In genomic region chr12:5637698-5638097, GRCh38 we compare ENCODE assay signal across 37 cellular contexts.
"Had no signal": no experiment of that assay in that cellular context is flagged by ENCODE, and none has a peak within 500 bp of the region (broad histone marks: within the 10 kb centered on the region; RNA-seq: fewer than 3 reads in every experiment).

No MANE protein-coding gene starts in this region.

- H3K9me3 ChIP-seq: adrenal gland, body of pancreas, breast epithelium had no signal

- DNase-seq: activated B cell treated with CpG ODN at 0.5 μM for 24 hours; activated CD4-positive, alpha-beta memory T cell treated with anti-CD3 and anti-CD28 coated beads for 36 hours; activated CD4-positive, alpha-beta T cell treated with anti-CD3 and anti-CD28 coated beads for 4 hours; activated CD4-positive, alpha-beta T cell treated with anti-CD3 and anti-CD28 coated beads, Interleukin-2, amount 10 ng/mL, durations not matched to agents 24 days and 14 days; activated CD4-positive, alpha-beta T cell treated with anti-CD3 and anti-CD28 coated beads, Interleukin-2, amount 50 U/mL, for 1 hour; activated CD4-positive, alpha-beta T cell treated with anti-CD3 and anti-CD28 coated beads, Interleukin-2, amount 50 U/mL, for 4 hours; activated CD4-positive, CD25-positive, alpha-beta regulatory T cell treated with anti-CD3 and anti-CD28 coated beads, Interleukin-2, amount 50 U/mL, for 72 hours; activated CD8-positive, alpha-beta memory T cell treated with anti-CD3 and anti-CD28 coated beads, Interleukin-2, amount 50 U/mL, for 4 hours; activated CD8-positive, alpha-beta T cell treated with anti-CD3 and anti-CD28 coated beads for 36 hours; activated effector memory CD4-positive, alpha-beta T cell treated with anti-CD3 and anti-CD28 coated beads, Interleukin-2, amount 50 U/mL, for 16 hours; activated gamma-delta T cell treated with Interleukin-2 at 50 U/mL for 16 hours; activated naive CD4-positive, alpha-beta T cell; activated naive CD4-positive, alpha-beta T cell treated with anti-CD3 and anti-CD28 coated beads for 36 hours; activated naive CD4-positive, alpha-beta T cell treated with anti-CD3 and anti-CD28 coated beads, Interleukin-2, amount 50 U/mL, for 16 hours; activated naive CD8-positive, alpha-beta T cell treated with anti-CD3 and anti-CD28 coated beads for 36 hours; activated T-cell treated with anti-CD3 and anti-CD28 coated beads for 4 hours; activated T-cell treated with anti-CD3 and anti-CD28 coated beads, Interleukin-2, amount 50 U/mL, for 1 hour; activated T-cell treated with anti-CD3 and anti-CD28 coated beads, Interleukin-2, amount 50 U/mL, for 4 hours; activated T-cell treated with anti-CD3 and anti-CD28 coated beads, Interleukin-2, amount 50 U/mL, for 72 hours; adrenal gland; amniotic stem cell; aorta; body of pancreas; brain microvascular endothelial cell; central memory CD4-positive, alpha-beta T cell; T-helper 1 cell; T-helper 2 cell; T-helper 9 cell had no signal

- FAIRE-seq: astrocyte, TTC549 had no signal

- H3K27me3 Mint-ChIP-seq: activated CD4-positive, alpha-beta memory T cell treated with anti-CD3 and anti-CD28 coated beads for 36 hours had no signal

- ATAC-seq: activated CD8-positive, alpha-beta T cell treated with anti-CD3 and anti-CD28 coated beads for 36 hours; activated naive CD4-positive, alpha-beta T cell treated with anti-CD3 and anti-CD28 coated beads, Interleukin-2, amount 50 U/mL, for 72 hours; activated T-cell treated with anti-CD3 and anti-CD28 coated beads, Interleukin-2, amount 50 U/mL, for 4 hours; activated T-cell treated with anti-CD3 and anti-CD28 coated beads, Interleukin-2, amount 50 U/mL, for 72 hours; activated T-helper 17 cell treated with anti-CD3 and anti-CD28 coated beads, Interleukin-2, amount 50 U/mL, for 72 hours; body of pancreas had no signal

- H3K36me3 ChIP-seq: adrenal gland, brain microvascular endothelial cell, breast epithelium had no signal

- H3K27ac ChIP-seq: adrenal gland, body of pancreas, brain microvascular endothelial cell, breast epithelium, VCaP had no signal

- H3K4me1 ChIP-seq: adrenal gland, body of pancreas, breast epithelium had no signal

- H3K36me3 Mint-ChIP-seq: activated CD4-positive, alpha-beta memory T cell treated with anti-CD3 and anti-CD28 coated beads for 36 hours; activated naive CD4-positive, alpha-beta T cell treated with anti-CD3 and anti-CD28 coated beads, Interleukin-2, amount 50 U/mL, for 72 hours; activated naive CD8-positive, alpha-beta T cell treated with anti-CD3 and anti-CD28 coated beads for 36 hours had no signal

- H3K4me3 ChIP-seq: adrenal gland, body of pancreas, breast epithelium had no signal

- H3K27me3 ChIP-seq: adrenal gland, body of pancreas, brain microvascular endothelial cell, breast epithelium had no signal

- H3K27ac Mint-ChIP-seq: activated B cell treated with CpG ODN at 0.5 μM for 24 hours; activated CD4-positive, alpha-beta memory T cell treated with anti-CD3 and anti-CD28 coated beads for 36 hours; activated CD4-positive, alpha-beta T cell treated with anti-CD3 and anti-CD28 coated beads, Interleukin-2, amount 10 ng/mL, durations not matched to agents 24 days and 14 days; activated CD8-positive, alpha-beta T cell treated with anti-CD3 and anti-CD28 coated beads for 36 hours; activated naive CD4-positive, alpha-beta T cell treated with anti-CD3 and anti-CD28 coated beads for 36 hours; activated naive CD4-positive, alpha-beta T cell treated with anti-CD3 and anti-CD28 coated beads, Interleukin-2, amount 50 U/mL, for 72 hours; activated naive CD8-positive, alpha-beta T cell treated with anti-CD3 and anti-CD28 coated beads for 36 hours; activated T-cell treated with anti-CD3 and anti-CD28 coated beads, Interleukin-2, amount 50 U/mL, for 72 hours; activated T-helper 1 cell treated with anti-CD3 and anti-CD28 coated beads, Interleukin-12 subunit alpha, Interleukin-12 subunit beta, Interleukin-2, Interleukin-4 antibody, amounts not matched to agents 30 ng/mL and 10 ng/mL and 1 ng/mL, durations not matched to agents 14 hours and 24 hours and 36 hours; activated T-helper 17 cell treated with anti-CD3 and anti-CD28 coated beads, Interleukin-2, amount 50 U/mL, for 72 hours; T-helper 1 cell treated with Interleukin-12 subunit alpha and Interleukin-12 subunit beta and Interleukin-4 antibody, amounts not matched to agents 30 μg/mL and 1 μg/mL, for 36 hours; T-helper 2 cell treated with Interferon-gamma antibody and Interleukin-4, amounts not matched to agents 5 μg/mL and 100 μg/mL, for 36 hours had no signal

- H3K4me3 Mint-ChIP-seq: activated B cell treated with CpG ODN at 0.5 μM for 24 hours; activated CD4-positive, alpha-beta memory T cell treated with anti-CD3 and anti-CD28 coated beads for 36 hours; activated CD4-positive, alpha-beta T cell treated with anti-CD3 and anti-CD28 coated beads, Interleukin-2, amount 10 ng/mL, durations not matched to agents 24 days and 14 days; activated CD8-positive, alpha-beta T cell treated with anti-CD3 and anti-CD28 coated beads for 36 hours; activated naive CD4-positive, alpha-beta T cell treated with anti-CD3 and anti-CD28 coated beads for 36 hours; activated naive CD8-positive, alpha-beta T cell treated with anti-CD3 and anti-CD28 coated beads for 36 hours; activated T-cell treated with anti-CD3 and anti-CD28 coated beads, Interleukin-2, amount 50 U/mL, for 4 hours; activated T-cell treated with anti-CD3 and anti-CD28 coated beads, Interleukin-2, amount 50 U/mL, for 72 hours; activated T-helper 1 cell treated with anti-CD3 and anti-CD28 coated beads, Interleukin-12 subunit alpha, Interleukin-12 subunit beta, Interleukin-2, Interleukin-4 antibody, amounts not matched to agents 30 ng/mL and 10 ng/mL and 1 ng/mL, durations not matched to agents 14 hours and 24 hours and 36 hours; activated T-helper 17 cell treated with anti-CD3 and anti-CD28 coated beads, Interleukin-2, amount 50 U/mL, for 72 hours; T-helper 1 cell treated with Interleukin-12 subunit alpha and Interleukin-12 subunit beta and Interleukin-4 antibody, amounts not matched to agents 30 μg/mL and 1 μg/mL, for 36 hours; T-helper 2 cell treated with Interferon-gamma antibody and Interleukin-4, amounts not matched to agents 5 μg/mL and 100 μg/mL, for 36 hours had no signal

- H3K9me3 Mint-ChIP-seq: activated B cell treated with CpG ODN at 0.5 μM for 24 hours; activated CD4-positive, alpha-beta memory T cell treated with anti-CD3 and anti-CD28 coated beads for 36 hours; activated CD4-positive, alpha-beta T cell treated with anti-CD3 and anti-CD28 coated beads, Interleukin-2, amount 10 ng/mL, durations not matched to agents 24 days and 14 days; activated CD8-positive, alpha-beta T cell treated with anti-CD3 and anti-CD28 coated beads for 36 hours; activated naive CD4-positive, alpha-beta T cell treated with anti-CD3 and anti-CD28 coated beads for 36 hours; activated naive CD4-positive, alpha-beta T cell treated with anti-CD3 and anti-CD28 coated beads, Interleukin-2, amount 50 U/mL, for 72 hours; activated naive CD8-positive, alpha-beta T cell treated with anti-CD3 and anti-CD28 coated beads for 36 hours; activated T-cell treated with anti-CD3 and anti-CD28 coated beads, Interleukin-2, amount 50 U/mL, for 4 hours; activated T-cell treated with anti-CD3 and anti-CD28 coated beads, Interleukin-2, amount 50 U/mL, for 72 hours; activated T-helper 1 cell treated with anti-CD3 and anti-CD28 coated beads, Interleukin-12 subunit alpha, Interleukin-12 subunit beta, Interleukin-2, Interleukin-4 antibody, amounts not matched to agents 30 ng/mL and 10 ng/mL and 1 ng/mL, durations not matched to agents 14 hours and 24 hours and 36 hours; activated T-helper 17 cell treated with anti-CD3 and anti-CD28 coated beads, Interleukin-2, amount 50 U/mL, for 72 hours; T-helper 1 cell treated with Interleukin-12 subunit alpha and Interleukin-12 subunit beta and Interleukin-4 antibody, amounts not matched to agents 30 μg/mL and 1 μg/mL, for 36 hours; T-helper 2 cell treated with Interferon-gamma antibody and Interleukin-4, amounts not matched to agents 5 μg/mL and 100 μg/mL, for 36 hours had no signal

- H3K4me1 Mint-ChIP-seq: activated B cell treated with CpG ODN at 0.5 μM for 24 hours; activated CD4-positive, alpha-beta T cell treated with anti-CD3 and anti-CD28 coated beads, Interleukin-2, amount 10 ng/mL, durations not matched to agents 24 days and 14 days; activated T-helper 17 cell treated with anti-CD3 and anti-CD28 coated beads, Interleukin-2, amount 50 U/mL, for 72 hours had no signal
